Comparison of ENCODE assay signal across 1 cellular context in genomic region chr7:96236198-96237039, GRCh38.
TF ChIP-seq lines count a peak whose summit lies in the region.

No MANE protein-coding gene starts in this region.

TF ChIP-seq in K562, 482 proteins besides CTCF, POLR2A, EP300 and RAD21 (continued from another document and continues in another):
- TF ChIP-seq CUX1 (CRISPR knock-in tag; IDR thresholded peaks at IDR 0.05) (no peak), NFATC3 (IDR thresholded peaks at IDR 0.05) (peak; percentile 99), TAF9B (IDR thresholded peaks at IDR 0.05; ENCODE audit: partially characterized antibody) (peak; percentile 91), SMAD4 (CRISPR knock-in tag; conservative IDR thresholded peaks at IDR 0.05) (peak; percentile 72), ZNF3 (CRISPR knock-in tag; IDR thresholded peaks at IDR 0.05) (no peak), ZFX (CRISPR knock-in tag; IDR thresholded peaks at IDR 0.05) (0 out of 2 replicates have a peak, but pooled peaks have one; percentile 13), ZNF639 (CRISPR knock-in tag; conservative IDR thresholded peaks at IDR 0.05 in 1 of 2, IDR thresholded peaks at IDR 0.05 in 1 of 2) (peak in 1 of 2 experiments; percentile 27; a peak in 2 of 4 replicates), FOS (IDR thresholded peaks at IDR 0.05; ENCODE audit: extremely low read depth, insufficient read length) (peak; percentile 83), MLLT1 (IDR thresholded peaks at IDR 0.05) (peak in 1 of 2 experiments; percentile 77; a peak in 1 of 4 replicates), NUFIP1 (IDR thresholded peaks at IDR 0.05; ENCODE audit: partially characterized antibody) (peak; percentile 85), TAL1 (IDR thresholded peaks at IDR 0.05) (peak; percentile 62), ZNF444 (CRISPR knock-in tag; IDR thresholded peaks at IDR 0.05) (no peak), HDAC8 (tag; IDR thresholded peaks at IDR 0.05) (no peak), TEAD4 (IDR thresholded peaks at IDR 0.05; ENCODE audit: low read length) (peak; percentile 83), TEAD4 (CRISPR knock-in tag; IDR thresholded peaks at IDR 0.05; ENCODE audit: borderline replicate concordance) (no peak), POLR2AphosphoS5 (IDR thresholded peaks at IDR 0.05; ENCODE audit: control insufficient read depth, insufficient read depth, low read depth, low read length) (peak; percentile 91), GABPA (tag; conservative IDR thresholded peaks at IDR 0.05; ENCODE audit: low read depth) (peak; percentile 73), SOX6 (IDR thresholded peaks at IDR 0.05) (peak; percentile 64), MYNN (IDR thresholded peaks at IDR 0.05) (peak; percentile 92), MYNN (CRISPR knock-in tag; IDR thresholded peaks at IDR 0.05) (no peak), RCOR1 (IDR thresholded peaks at IDR 0.05; ENCODE audit: borderline replicate concordance in 1 of 2, low read depth in 2 of 2, low read length in 2 of 2) (peak in 1 of 2 experiments; percentile 75; a peak in 3 of 4 replicates), KDM1A (IDR thresholded peaks at IDR 0.05) (peak in 1 of 2 experiments; percentile 54; a peak in 3 of 4 replicates), USF1 (CRISPR knock-in tag; IDR thresholded peaks at IDR 0.05) (no peak), LEF1 (IDR thresholded peaks at IDR 0.05) (peak; percentile 87), MYC (IDR thresholded peaks at IDR 0.05; ENCODE audit: low read depth, low read length) (peak; percentile 82), MYC (CRISPR knock-in tag; IDR thresholded peaks at IDR 0.05; ENCODE audit: borderline replicate concordance, low read depth) (no peak), BCOR (IDR thresholded peaks at IDR 0.05) (0 out of 2 replicates have a peak, but pooled peaks have one; percentile 31), ATF1 (CRISPR knock-in tag; IDR thresholded peaks at IDR 0.05) (no peak), ATF1 (tag; IDR thresholded peaks at IDR 0.05) (peak; percentile 83), DIDO1 (tag; IDR thresholded peaks at IDR 0.05; ENCODE audit: low read depth) (peak; percentile 31; the same call in 1 of the 2 replicates), NFIX (CRISPR knock-in tag; IDR thresholded peaks at IDR 0.05; ENCODE audit: low read depth) (peak; percentile 52), DNMT1 (IDR thresholded peaks at IDR 0.05) (0 out of 2 replicates have a peak, but pooled peaks have one; percentile 35), ZEB2 (IDR thresholded peaks at IDR 0.05) (peak; percentile 70; the same call in 1 of the 2 replicates), SMARCC2 (IDR thresholded peaks at IDR 0.05; ENCODE audit: low read depth) (peak; percentile 98), SAP30 (IDR thresholded peaks at IDR 0.05; ENCODE audit: borderline replicate concordance, insufficient read depth, low read depth, low read length, poor library complexity, severe bottlenecking) (no peak), SREBF1 (IDR thresholded peaks at IDR 0.05; ENCODE audit: borderline replicate concordance, low read depth, low read length) (no peak), EGR1 (conservative IDR thresholded peaks at IDR 0.05) (peak; percentile 98), NR2C2 (CRISPR knock-in tag; IDR thresholded peaks at IDR 0.05) (no peak), NR2C2 (tag; IDR thresholded peaks at IDR 0.05) (peak; percentile 53; the same call in 1 of the 2 replicates), KLF16 (IDR thresholded peaks at IDR 0.05) (peak; percentile 78), ZMIZ1 (IDR thresholded peaks at IDR 0.05; ENCODE audit: low read depth in 2 of 2, low read length in 2 of 2) (peak in 1 of 2 experiments; percentile 62; a peak in 1 of 4 replicates), JUND (IDR thresholded peaks at IDR 0.05; ENCODE audit: borderline replicate concordance, low read depth, low read length) (peak; percentile 100), JUND (tag; IDR thresholded peaks at IDR 0.05; ENCODE audit: borderline replicate concordance, low read depth, low read length) (peak; percentile 99), E4F1 (CRISPR knock-in tag; IDR thresholded peaks at IDR 0.05; ENCODE audit: borderline replicate concordance) (no peak), MITF (IDR thresholded peaks at IDR 0.05) (peak; percentile 83), NKRF (IDR thresholded peaks at IDR 0.05; ENCODE audit: borderline replicate concordance) (0 out of 2 replicates have a peak, but pooled peaks have one; percentile 51), SMARCE1 (IDR thresholded peaks at IDR 0.05) (peak; percentile 99), HLTF (IDR thresholded peaks at IDR 0.05) (peak; percentile 68; the same call in 1 of the 2 replicates), POLR2H (tag; IDR thresholded peaks at IDR 0.05; ENCODE audit: low read depth) (peak; percentile 19; the same call in 1 of the 2 replicates), MIER1 (IDR thresholded peaks at IDR 0.05; ENCODE audit: low read depth) (0 out of 2 replicates have a peak, but pooled peaks have one; percentile 26)
